In genomic region chr11:75582935-75583709, GRCh38 we compare ENCODE assay signal across 8 cellular contexts. TPM values are rescaled to one million over a fixed set of nuclear protein-coding genes. Genes with fewer than 3 reads are reported as not detected.
A peak's percentile ranks its signal among the peaks of the same experiment; 100 is the strongest.
DNase-seq lines count a peak whose midpoint lies in the region; ATAC-seq and TF ChIP-seq lines count a peak whose summit lies in the region.

No MANE protein-coding gene starts in this region.

- in situ Hi-C loops in astrocyte of the cerebellum (cut with HindIII; ENCODE audit: low sequenced_read_pairs), result no loop called here

- DNase-seq in Ammon's horn (ENCODE audit: low spot score) (peak; percentile 66), GM19238 (ENCODE audit: insufficient read length, low spot score) (peak; percentile 88), MG63 (peak; percentile 84), astrocyte of the cerebellum (ENCODE audit: low read depth) (peak; percentile 32), hepatic stellate cell (ENCODE audit: low spot score) (peak; percentile 89), putamen (ENCODE audit: low spot score) (peak; percentile 62)

- H3K9me3 ChIP-seq in MG63 (no peaks in the 10 kb centered on the region), SU-DHL-6 (ENCODE audit: insufficient read depth, low read length) (no peaks in the 10 kb centered on the region)

- H2AFZ ChIP-seq in SU-DHL-6 (ENCODE audit: low read depth, low read length, severe bottlenecking), result peak overlapping the region; percentile 14

- H3K4me2 ChIP-seq in SU-DHL-6 (ENCODE audit: low read depth, low read length, poor library complexity, severe bottlenecking), result peak overlapping the region; percentile 31

- TF ChIP-seq CTCF in SU-DHL-6 (IDR thresholded peaks at IDR 0.05; ENCODE audit: insufficient read depth, low read length, poor library complexity, severe bottlenecking) (no peak), astrocyte of the cerebellum (IDR thresholded peaks at IDR 0.05; ENCODE audit: low read depth, low read length, missing control alignments) (peak; percentile 51)

- H3K27me3 ChIP-seq in MG63 (no peaks in the 10 kb centered on the region), SU-DHL-6 (ENCODE audit: low read length) (no peaks in the 10 kb centered on the region)

- no peak overlapping the region for H3K27ac ChIP-seq in SU-DHL-6 (ENCODE audit: low read depth, low read length)

- H3K36me3 ChIP-seq in MG63 (no peaks in the 10 kb centered on the region), SU-DHL-6 (ENCODE audit: low read length) (no peaks in the 10 kb centered on the region)

- ATAC-seq in HG02938 (IDR thresholded peaks at IDR 0.05; ENCODE audit: unreplicated experiment), result no peak

- H3K9me2 ChIP-seq in SU-DHL-6 (replicated peaks; ENCODE audit: insufficient read depth, low read length), result no peaks in the 10 kb centered on the region

- no peak overlapping the region for H3K9ac ChIP-seq in SU-DHL-6 (ENCODE audit: low read length)

- H4K20me1 ChIP-seq in SU-DHL-6 (ENCODE audit: low read depth, low read length), result no peaks in the 10 kb centered on the region

- no peaks in the 10 kb centered on the region for H3K79me2 ChIP-seq in SU-DHL-6 (ENCODE audit: insufficient read depth, low read length)

- H3F3A ChIP-seq in SU-DHL-6 (ENCODE audit: insufficient read depth), result no peaks in the 10 kb centered on the region

- H3K4me3 ChIP-seq in MG63, result peak overlapping the region; percentile 82
- H3K4me3 ChIP-seq in SU-DHL-6 (ENCODE audit: insufficient read depth, low read length, poor library complexity, severe bottlenecking), result no peak overlapping the region
- H3K4me3 ChIP-seq in astrocyte of the cerebellum (ENCODE audit: low read depth, low read length), result peak overlapping the region; percentile 56

RNA-seq across cellular contexts. Expression of gene SERPINH1, which starts 21.1 kb away (rescaled TPM):
- total RNA-seq in MG63 (2014; rRNA removed; shearing (Covaris generic); ENCODE audit: low replicate concordance), result 1,157 and 1,275 TPM in 2 replicates

RNA-seq across cellular contexts. Expression of gene GDPD5, which starts 57.4 kb away (rescaled TPM):
- total RNA-seq in MG63 (2014; rRNA removed; shearing (Covaris generic); ENCODE audit: low replicate concordance), result 15.2 and 16.2 TPM in 2 replicates

Comparison
In these comparisons a context has a peak if more than half of its experiments do, and no peak if none do; other contexts are left out.
1. DNase-seq: peak in every context shown above with its lines; median percentile 89 in hepatic stellate cell; 88 in GM19238; 84 in MG63; 66 in Ammon's horn; 62 in putamen; 32 in astrocyte of the cerebellum.